In genomic region chr3:28856796-28857195, GRCh38 we compare ENCODE assay signal across 21 cellular contexts.
"Had no signal": no experiment of that assay in that cellular context is flagged by ENCODE, and none has a peak within 500 bp of the region (broad histone marks: within the 10 kb centered on the region; RNA-seq: fewer than 3 reads in every experiment).

No MANE protein-coding gene starts in this region.

- H3K4me2 ChIP-seq: PC-9 had no signal

- H3K27ac ChIP-seq: PC-9 had no signal

- DNase-seq: activated CD4-positive, alpha-beta T cell treated with anti-CD3 and anti-CD28 coated beads for 48 hours; activated CD4-positive, alpha-beta T cell treated with anti-CD3 and anti-CD28 coated beads, Interleukin-2, amount 50 U/mL, for 4 hours; activated CD4-positive, CD25-positive, alpha-beta regulatory T cell treated with anti-CD3 and anti-CD28 coated beads, Interleukin-2, amount 50 U/mL, for 72 hours; activated CD8-positive, alpha-beta memory T cell treated with anti-CD3 and anti-CD28 coated beads, Interleukin-2, amount 50 U/mL, for 48 hours; activated CD8-positive, alpha-beta T cell treated with anti-CD3 and anti-CD28 coated beads, Interleukin-2, amount 10 ng/mL, durations not matched to agents 7 days and 5 days; activated naive CD4-positive, alpha-beta T cell; activated naive CD8-positive, alpha-beta T cell treated with anti-CD3 and anti-CD28 coated beads, Interleukin-2, amount 50 U/mL, for 24 hours; activated T-cell treated with anti-CD3 and anti-CD28 coated beads, Interleukin-2, amount 50 U/mL, for 1 hour; caudate nucleus; Kasumi-1; KBM-7; MV-4-11; NCI-H1092 treated with DMSO at 0.1 percent for 48 hours; NCI-H1417 treated with DMSO at 0.1 percent for 48 hours; NCI-H1694 treated with DMSO at 0.1 percent for 48 hours; NCI-H2029 treated with DMSO at 0.1 percent for 48 hours; PC-9; SHP77 treated with DMSO at 0.1 percent for 48 hours; T-helper 9 cell had no signal

- ATAC-seq: activated CD8-positive, alpha-beta T cell treated with anti-CD3 and anti-CD28 coated beads, Interleukin-2, amount 10 ng/mL, durations not matched to agents 7 days and 5 days; activated naive CD4-positive, alpha-beta T cell treated with anti-CD3 and anti-CD28 coated beads, Interleukin-2, amount 50 U/mL, for 72 hours; activated naive CD8-positive, alpha-beta T cell treated with anti-CD3 and anti-CD28 coated beads, Interleukin-2, amount 50 U/mL, for 24 hours; WTC11 had no signal

- H2AFZ ChIP-seq: PC-9 had no signal

- H3K4me3 ChIP-seq: PC-9 had no signal
